ENCODE assay signal across 1 cellular context in the genomic region with DNA sequence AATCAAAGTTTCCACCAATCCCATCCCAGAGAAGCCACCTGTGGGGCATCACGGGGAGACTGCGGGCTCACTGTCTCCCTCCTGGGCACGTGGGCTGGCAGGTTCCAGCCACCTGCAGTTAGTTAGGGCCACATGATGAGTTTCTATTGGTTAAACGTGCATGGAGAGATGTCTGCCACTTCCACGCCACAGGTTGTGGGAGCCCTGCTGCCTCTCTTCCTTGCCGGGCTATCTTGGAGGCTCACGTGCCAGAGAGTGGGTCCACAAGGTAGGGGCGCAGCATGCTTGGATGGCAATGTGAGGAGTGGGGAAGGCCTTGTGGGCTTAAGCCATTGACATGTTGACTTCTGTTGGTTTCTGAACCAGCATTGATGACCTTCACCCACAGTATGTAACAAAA.
TF ChIP-seq lines count a peak whose summit lies in the region.

No MANE protein-coding gene starts in this region.

TF ChIP-seq in K562, 482 proteins besides CTCF, POLR2A, EP300 and RAD21:
- TF ChIP-seq SUPT5H (IDR thresholded peaks at IDR 0.05) (no peak), ZNF146 (CRISPR knock-in tag; IDR thresholded peaks at IDR 0.05; ENCODE audit: unreplicated experiment) (no peak), BHLHE40 (IDR thresholded peaks at IDR 0.05; ENCODE audit: low read length) (0 out of 2 replicates have a peak, but pooled peaks have one; percentile 14), ZNF644 (tag; IDR thresholded peaks at IDR 0.05; ENCODE audit: low read depth) (no peak)
TF ChIP-seq in K562: peak in this region for 1.
